ENCODE assay signal across 8 cellular contexts in genomic region chr1:8439015-8439702, GRCh38.
DNase-seq lines count a peak whose midpoint lies in the region; ATAC-seq and TF ChIP-seq lines count a peak whose summit lies in the region.

No MANE protein-coding gene starts in this region.

- H3K4me3 ChIP-seq in CD4-positive, CD25-positive, alpha-beta regulatory T cell (ENCODE audit: low read depth, low read length): no peak overlapping the region
- no peak overlapping the region for H3K4me3 ChIP-seq in astrocyte of the spinal cord (ENCODE audit: low read depth, low read length)

- peaks cover 5% of the 10 kb centered on the region for H3K36me3 Mint-ChIP-seq in CD4-positive, CD25-positive, alpha-beta regulatory T cell

- ATAC-seq in CD4-positive, CD25-positive, alpha-beta regulatory T cell (ENCODE audit: low read depth in 2 of 2): no peak

- no peaks in the 10 kb centered on the region for H3K36me3 ChIP-seq in CD4-positive, CD25-positive, alpha-beta regulatory T cell (ENCODE audit: control insufficient read depth, insufficient read depth, low read length)

- peaks cover 7 to 25% (median 17%) of the 10 kb centered on the region in 4 donors for H3K4me1 Mint-ChIP-seq in CD4-positive, CD25-positive, alpha-beta regulatory T cell

- H3K4me1 ChIP-seq in CD4-positive, CD25-positive, alpha-beta regulatory T cell (ENCODE audit: control insufficient read depth, insufficient read depth, low read length, poor library complexity, severe bottlenecking): no peaks in the 10 kb centered on the region

- H3K9me3 Mint-ChIP-seq in CD4-positive, CD25-positive, alpha-beta regulatory T cell: peaks cover 0 to 6% (median 0%) of the 10 kb centered on the region in 7 donors

- no peaks in the 10 kb centered on the region for H3K27me3 Mint-ChIP-seq in CD4-positive, CD25-positive, alpha-beta regulatory T cell

- H3K27ac Mint-ChIP-seq in CD4-positive, CD25-positive, alpha-beta regulatory T cell: peak overlapping the region; percentile 5 to 79 (median 58)

- TF ChIP-seq CTCF in astrocyte of the spinal cord (IDR thresholded peaks at IDR 0.05; ENCODE audit: low read depth, low read length): peak; percentile 16

- no peaks in the 10 kb centered on the region for H3K27me3 ChIP-seq in CD4-positive, CD25-positive, alpha-beta regulatory T cell (ENCODE audit: control insufficient read depth, insufficient read depth, low read length)

- peak overlapping the region; percentile 20 for H3K27ac ChIP-seq in CD4-positive, CD25-positive, alpha-beta regulatory T cell (ENCODE audit: insufficient read depth, low read length, poor library complexity, severe bottlenecking)

- DNase-seq in CD4-positive, CD25-positive, alpha-beta regulatory T cell: no peak
- DNase-seq in HCEC 1CT (peak; percentile 49), NCI-H345 (lab: John Stamatoyannopoulos, UW) (peak; percentile 87), astrocyte of the spinal cord (ENCODE audit: low read depth, low spot score) (peak; percentile 91), hepatic stellate cell (ENCODE audit: low spot score) (peak; percentile 90), renal cortical epithelial cell (ENCODE audit: low read depth) (peak; percentile 76), NK-92 (lab: John Stamatoyannopoulos, UW; ENCODE audit: unreplicated experiment) (no peak), activated gamma-delta T cell (lab: John Stamatoyannopoulos, UW) (no peak)

- peaks cover 0 to 6% of the 10 kb centered on the region in 2 experiments for H3K9me3 ChIP-seq in CD4-positive, CD25-positive, alpha-beta regulatory T cell (ENCODE audit: control insufficient read depth in 2 of 2, low read length in 2 of 2)

- peak overlapping the region in 1 of 4 donors; percentile 32 for H3K4me3 Mint-ChIP-seq in CD4-positive, CD25-positive, alpha-beta regulatory T cell

- in situ Hi-C loops in astrocyte of the spinal cord (cut with HindIII; ENCODE audit: low sequenced_read_pairs): no loop called here

Comparison
In these comparisons a context has a peak if more than half of its experiments do, and no peak if none do; other contexts are left out.
1. DNase-seq: peak in HCEC 1CT (single experiment), NCI-H345 (single experiment), astrocyte of the spinal cord (single experiment), hepatic stellate cell (single experiment) and renal cortical epithelial cell (single experiment); none in CD4-positive, CD25-positive, alpha-beta regulatory T cell (0 of 3), NK-92 (single experiment) and activated gamma-delta T cell (single experiment).